ENCODE assay signal across 1 cellular context in the genomic region with DNA sequence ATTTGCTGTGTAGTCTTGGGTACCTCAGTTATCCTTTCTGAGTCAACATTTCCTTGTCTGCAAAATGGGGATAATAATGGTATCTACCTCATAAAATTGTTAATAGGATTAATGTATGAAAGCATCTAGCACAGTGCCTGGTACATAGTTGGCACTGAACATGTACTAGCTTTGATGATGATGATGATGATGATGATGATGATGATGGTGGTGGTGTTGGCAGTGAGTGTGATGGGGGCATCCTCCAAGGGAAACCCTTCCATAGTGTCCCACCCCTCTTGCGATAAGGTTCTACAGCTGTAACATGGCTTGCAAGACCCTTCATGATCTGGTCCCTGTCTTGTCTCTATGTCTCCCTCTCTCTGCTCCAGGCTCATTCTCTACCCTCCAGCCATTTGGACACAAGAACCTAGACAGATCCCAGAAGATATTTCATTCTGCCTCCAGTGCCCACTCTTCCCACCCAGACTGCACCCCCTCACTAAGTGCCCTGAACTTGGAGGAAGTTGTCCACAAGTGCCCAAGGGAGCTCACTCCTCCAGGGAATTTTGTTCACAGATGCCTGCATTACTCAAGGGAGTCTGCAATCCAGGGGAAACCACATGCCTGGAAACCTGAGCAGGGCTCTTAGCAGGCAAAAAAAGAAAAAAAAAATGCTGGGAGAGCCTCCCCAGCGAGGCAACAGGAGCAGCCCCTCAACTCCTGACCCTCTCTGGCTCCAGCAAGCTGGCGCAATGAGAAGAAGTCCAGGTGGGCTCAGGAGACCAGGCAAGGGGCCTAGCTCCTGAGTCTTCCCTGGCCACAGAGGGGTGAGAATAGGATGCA.
TF ChIP-seq lines count a peak whose summit lies in the region.

No MANE protein-coding gene starts in this region.

TF ChIP-seq in IMR-90, 13 proteins besides CTCF, POLR2A, EP300 and RAD21:
- TF ChIP-seq MXI1 (IDR thresholded peaks at IDR 0.05; ENCODE audit: borderline replicate concordance, low read depth, low read length) (no peak), CEBPB (IDR thresholded peaks at IDR 0.05; ENCODE audit: low read depth, low read length) (no peak)
TF ChIP-seq in IMR-90: peak in this region for 0.
